ENCODE assay signal across 1 cellular context in genomic region chr9:72351538-72352453, GRCh38.
TF ChIP-seq lines count a peak whose summit lies in the region.

No MANE protein-coding gene starts in this region.

TF ChIP-seq in SK-N-SH treated with all-trans-retinoic acid at 6 μM for 48 hours, 23 proteins besides CTCF, POLR2A, EP300 and RAD21 (continued from another document):
- no peak for TF ChIP-seq ZC3H10 (CRISPR knock-in tag; IDR thresholded peaks at IDR 0.05)
